ENCODE assay signal across 8 cellular contexts in genomic region chr9:121550569-121551512, GRCh38. TPM values are rescaled to one million over a fixed set of nuclear protein-coding genes. Genes with fewer than 3 reads are reported as not detected.
DNase-seq lines count a peak whose midpoint lies in the region; ATAC-seq and TF ChIP-seq lines count a peak whose summit lies in the region.

No MANE protein-coding gene starts in this region.

- POLR2A ChIA-PET in PC-9 (lab: Charles Lee; ENCODE audit: unreplicated experiment): interaction anchor here (0.6 to 0.7 kb wide), 2 partner anchors 264 to 569 kb away, joined by 3 to 4 read pairs; no protein-coding TSS in a partner anchor

- H3K27ac Mint-ChIP-seq in natural killer cell treated with Interleukin-12 subunit alpha and Interleukin-12 subunit beta and Interleukin-15 and Interleukin-18, amount 100 ng/mL, for 72 hours: no peak overlapping the region
- H3K27ac Mint-ChIP-seq in stimulated activated memory B cell treated with anti-CD40 and anti-IgM and Interleukin-4, amounts not matched to agents 10 μg/mL and 1 μg/mL and 100 μg/mL, for 72 hours: no peak overlapping the region

- peak overlapping the region; percentile 54 for H3K4me3 ChIP-seq in HUES64 (ENCODE audit: low read length)
- peak overlapping the region; percentile 46; the same call in 1 of the 2 replicates for H3K4me3 ChIP-seq in PC-9
- no peak overlapping the region for H3K4me3 ChIP-seq in fibroblast of mammary gland (ENCODE audit: control insufficient read depth, low read depth, low read length)

- no peaks in the 10 kb centered on the region for H3K9me2 ChIP-seq in PC-9 (ENCODE audit: insufficient read depth)

- DNase-seq in SIG-M5 treated with dmso at 0.1 percent for 504 hours (lab: John Stamatoyannopoulos, UW; ENCODE audit: unreplicated experiment) (peak; percentile 29), SIG-M5 (lab: John Stamatoyannopoulos, UW) (no peak), PC-9 (peak; percentile 61 to 91), fibroblast of mammary gland (ENCODE audit: low read depth) (peak; percentile 50)
- peak; percentile 86 to 90 for DNase-seq in activated T-cell treated with anti-CD3 and anti-CD28 coated beads, Interleukin-2, amount 50 U/mL, for 48 hours
- peak; percentile 73 for DNase-seq in natural killer cell treated with Interleukin-12 subunit alpha and Interleukin-12 subunit beta and Interleukin-15 and Interleukin-18, amount 100 ng/mL, for 72 hours (ENCODE audit: low spot score)

- no peak overlapping the region for H2AFZ ChIP-seq in PC-9

- H3K79me2 ChIP-seq in PC-9 (ENCODE audit: low read depth): no peaks in the 10 kb centered on the region

- no peak overlapping the region for H3K4me3 Mint-ChIP-seq in natural killer cell treated with Interleukin-12 subunit alpha and Interleukin-12 subunit beta and Interleukin-15 and Interleukin-18, amount 100 ng/mL, for 72 hours
- H3K4me3 Mint-ChIP-seq in stimulated activated memory B cell treated with anti-CD40 and anti-IgM and Interleukin-4, amounts not matched to agents 10 μg/mL and 1 μg/mL and 100 μg/mL, for 72 hours: no peak overlapping the region

- peaks cover 0 to 4% of the 10 kb centered on the region in 2 donors for H3K4me1 Mint-ChIP-seq in natural killer cell treated with Interleukin-12 subunit alpha and Interleukin-12 subunit beta and Interleukin-15 and Interleukin-18, amount 100 ng/mL, for 72 hours (ENCODE audit: low read depth in 2 of 2)
- H3K4me1 Mint-ChIP-seq in stimulated activated memory B cell treated with anti-CD40 and anti-IgM and Interleukin-4, amounts not matched to agents 10 μg/mL and 1 μg/mL and 100 μg/mL, for 72 hours: no peaks in the 10 kb centered on the region

- intact Hi-C loops in PC-9 (cut with micrococcal nuclease; ENCODE audit: unreplicated experiment): loop anchor here (1.0 to 5.0 kb wide), 5 partner anchors 22 to 441 kb away; no protein-coding TSS in a partner anchor

- TF ChIP-seq CTCF in PC-9 (conservative IDR thresholded peaks at IDR 0.05) (peak; percentile 94), fibroblast of mammary gland (conservative IDR thresholded peaks at IDR 0.05; ENCODE audit: control insufficient read depth, insufficient read depth, low read depth, low read length) (peak; percentile 60)

- CTCF ChIA-PET in PC-9 (lab: Charles Lee): interaction anchor here (0.6 to 2.0 kb wide), 6 partner anchors 70 to 900 kb away, joined by 3 to 8 read pairs (median 4); partner anchors contain the start of gene GSN

- H3K9me3 ChIP-seq in HUES64 (ENCODE audit: insufficient read depth, low read depth, low read length): no peaks in the 10 kb centered on the region
- no peaks in the 10 kb centered on the region for H3K9me3 ChIP-seq in PC-9 (ENCODE audit: insufficient read depth, low read depth)

- no TSS peak for BruUV-seq in PC-9 (replicated peaks; lab: Mats Ljungman, UMichigan)

- H3K27me3 ChIP-seq in HUES64 (ENCODE audit: insufficient read depth, low read length) (peaks cover 21% of the 10 kb centered on the region), PC-9 (ENCODE audit: insufficient read depth, low read depth) (no peaks in the 10 kb centered on the region)

- H3K36me3 Mint-ChIP-seq in natural killer cell treated with Interleukin-12 subunit alpha and Interleukin-12 subunit beta and Interleukin-15 and Interleukin-18, amount 100 ng/mL, for 72 hours: no peaks in the 10 kb centered on the region
- no peaks in the 10 kb centered on the region for H3K36me3 Mint-ChIP-seq in stimulated activated memory B cell treated with anti-CD40 and anti-IgM and Interleukin-4, amounts not matched to agents 10 μg/mL and 1 μg/mL and 100 μg/mL, for 72 hours

- WGBS in HUES64: 10% methylated on average over 40 of the region's 40 CpGs

- H3K9me3 Mint-ChIP-seq in natural killer cell treated with Interleukin-12 subunit alpha and Interleukin-12 subunit beta and Interleukin-15 and Interleukin-18, amount 100 ng/mL, for 72 hours: no peaks in the 10 kb centered on the region
- H3K9me3 Mint-ChIP-seq in stimulated activated memory B cell treated with anti-CD40 and anti-IgM and Interleukin-4, amounts not matched to agents 10 μg/mL and 1 μg/mL and 100 μg/mL, for 72 hours: no peaks in the 10 kb centered on the region

- H3K27me3 Mint-ChIP-seq in natural killer cell treated with Interleukin-12 subunit alpha and Interleukin-12 subunit beta and Interleukin-15 and Interleukin-18, amount 100 ng/mL, for 72 hours: peaks cover 11 to 14% of the 10 kb centered on the region in 2 donors
- peaks cover 42% of the 10 kb centered on the region for H3K27me3 Mint-ChIP-seq in stimulated activated memory B cell treated with anti-CD40 and anti-IgM and Interleukin-4, amounts not matched to agents 10 μg/mL and 1 μg/mL and 100 μg/mL, for 72 hours

- peaks cover 18% of the 10 kb centered on the region for H3F3A ChIP-seq in PC-9 (ENCODE audit: insufficient read depth, low read depth)

- H4K20me1 ChIP-seq in PC-9 (ENCODE audit: insufficient read depth): no peaks in the 10 kb centered on the region

- H3K27ac ChIP-seq in HUES64 (ENCODE audit: low read depth, low read length) (no peak overlapping the region), PC-9 (no peak overlapping the region)

- H3K4me2 ChIP-seq in PC-9: peak overlapping the region; percentile 73

- H3K4me1 ChIP-seq in HUES64 (ENCODE audit: insufficient read depth, low read length) (0 out of 2 replicates have a peak, but pooled peaks cover 4% of the 10 kb centered on the region), PC-9 (replicated peaks; ENCODE audit: insufficient read depth) (peaks cover 21% of the 10 kb centered on the region)

- H3K36me3 ChIP-seq in HUES64 (ENCODE audit: insufficient read depth, low read length) (no peaks in the 10 kb centered on the region), PC-9 (ENCODE audit: low read depth) (no peaks in the 10 kb centered on the region)

- peak; percentile 67 to 70 for ATAC-seq in natural killer cell treated with Interleukin-12 subunit alpha and Interleukin-12 subunit beta and Interleukin-15 and Interleukin-18, amount 100 ng/mL, for 72 hours
- ATAC-seq in stimulated activated memory B cell treated with anti-CD40 and anti-IgM and Interleukin-4, amounts not matched to agents 10 μg/mL and 1 μg/mL and 100 μg/mL, for 72 hours: peak; percentile 74

- peak overlapping the region; percentile 38 for H3K9ac ChIP-seq in HUES64 (ENCODE audit: low read depth, low read length)

RNA-seq across cellular contexts. Expression of gene GGTA1, which starts 51.2 kb away (rescaled TPM):
- not detected for polyA plus RNA-seq in HUES64 (2013, experiment 1 of 2)
- polyA plus RNA-seq in HUES64 (2013, experiment 2 of 2): not detected
- not detected in 2 replicates for total RNA-seq in PC-9 (2021)
- total RNA-seq in natural killer cell treated with Interleukin-12 subunit alpha and Interleukin-12 subunit beta and Interleukin-15 and Interleukin-18, amount 100 ng/mL, for 72 hours: not detected
